In genomic region chr4:162954976-162955375, GRCh38 we compare ENCODE assay signal across 35 cellular contexts.
"Had no signal": no experiment of that assay in that cellular context is flagged by ENCODE, and none has a peak within 500 bp of the region (broad histone marks: within the 10 kb centered on the region; RNA-seq: fewer than 3 reads in every experiment).

No MANE protein-coding gene starts in this region.

- H3K9me3 ChIP-seq: MG63 had no signal

- H3K27ac ChIP-seq: KMS-11 had no signal

- H3K9ac ChIP-seq: KMS-11 had no signal

- H3K36me3 ChIP-seq: MG63 had no signal

- DNase-seq: Karpas-422, Kasumi-1, KG1, MG63, MM.1S, MV-4-11, NCI-H1048, NCI-H1092, NCI-H1092 treated with DMSO at 0.1 percent for 48 hours, NCI-H1105, NCI-H1105 treated with DMSO at 0.1 percent for 48 hours, NCI-H1417, NCI-H1417 treated with DMSO at 0.1 percent for 48 hours, NCI-H1436, NCI-H1436 treated with DMSO at 0.1 percent for 48 hours, NCI-H146, NCI-H1694, NCI-H187, NCI-H187 treated with DMSO at 0.1 percent for 48 hours, NCI-H1930, NCI-H2029, NCI-H2029 treated with DMSO at 0.1 percent for 48 hours, NCI-H2081, NCI-H2081 treated with DMSO at 0.1 percent for 48 hours, NCI-H2107, NCI-H2171, NCI-H2171 treated with DMSO at 0.1 percent for 48 hours, NCI-H2227 treated with DMSO at 0.1 percent for 48 hours, NCI-H226, NCI-H345, NCI-H446, NCI-H446 treated with DMSO at 0.1 percent for 48 hours, NCI-H510A, NCI-H510A treated with DMSO at 0.1 percent for 48 hours had no signal

- H3K4me3 ChIP-seq: MG63 had no signal

- H3K4me2 ChIP-seq: KMS-11 had no signal

- H3K27me3 ChIP-seq: MG63 had no signal
